Comparison of ENCODE assay signal across 11 cellular contexts in genomic region chr11:130831506-130832385, GRCh38.
DNase-seq lines count a peak whose midpoint lies in the region; ATAC-seq, FAIRE-seq and TF ChIP-seq lines count a peak whose summit lies in the region.
"Had no signal": no experiment of that assay in that cellular context is flagged by ENCODE, and none has a peak within 500 bp of the region (broad histone marks: within the 10 kb centered on the region; RNA-seq: fewer than 3 reads in every experiment).

No MANE protein-coding gene starts in this region.

- no peaks in the 10 kb centered on the region for H3F3A ChIP-seq in neural progenitor cell (ENCODE audit: low read depth)

- H3K27me3 Mint-ChIP-seq in brain (no peaks in the 10 kb centered on the region), neural progenitor cell (ENCODE audit: insufficient read depth, low read depth) (peaks cover 6% of the 10 kb centered on the region)

- no peaks in the 10 kb centered on the region for H3K27me3 ChIP-seq in neural progenitor cell

- DNase-seq in LHCN-M2 (ENCODE audit: low read depth): peak; percentile 82
- peak; percentile 45 for DNase-seq in neural progenitor cell (ENCODE audit: low spot score)
- no peak for DNase-seq in NOMO-1 treated with DMSO at 0.1 percent for 48 hours (lab: John Stamatoyannopoulos, UW; ENCODE audit: unreplicated experiment)
- DNase-seq in RCC 7860 (ENCODE audit: low spot score): no peak
- DNase-seq: COR-L47; stimulated activated CD4-positive, alpha-beta T cell treated with anti-CD3 and anti-CD28 coated beads, Interleukin-12 subunit alpha, Interleukin-12 subunit beta, amount 100 ng/mL, for 4 hours had no signal

- peaks cover 3 to 15% (median 7%) of the 10 kb centered on the region in 5 experiments for H3K9me3 Mint-ChIP-seq in brain
- peaks cover 3% of the 10 kb centered on the region for H3K9me3 Mint-ChIP-seq in neural progenitor cell

- no peaks in the 10 kb centered on the region for H4K20me1 ChIP-seq in neural progenitor cell (ENCODE audit: low read depth)

- H3K27ac Mint-ChIP-seq in brain (peak overlapping the region in 4 of 5 experiments; percentile 14 to 78 (median 51)), neural progenitor cell (peak overlapping the region; percentile 55)

- no peak for FAIRE-seq in RCC 7860 (lab: Jason Lieb, UNC)
- FAIRE-seq: endothelial cell of umbilical vein, GM12892 had no signal

- no peaks in the 10 kb centered on the region for H3K79me2 ChIP-seq in neural progenitor cell (ENCODE audit: low read depth)

- H2AFZ ChIP-seq in neural progenitor cell (replicated peaks): no peak overlapping the region

- peak overlapping the region in 3 of 5 experiments; percentile 15 to 18 (median 17) for H3K4me3 Mint-ChIP-seq in brain
- H3K4me3 Mint-ChIP-seq in neural progenitor cell: no peak overlapping the region

- ATAC-seq in GM18868 (IDR thresholded peaks at IDR 0.05; ENCODE audit: unreplicated experiment) (peak; percentile 66), GM19023 (IDR thresholded peaks at IDR 0.05; ENCODE audit: unreplicated experiment) (no peak)

- H3K9me3 ChIP-seq in neural progenitor cell (ENCODE audit: low read depth): no peaks in the 10 kb centered on the region

- H3K4me1 Mint-ChIP-seq in brain: peaks cover 4% of the 10 kb centered on the region
- peaks cover 29% of the 10 kb centered on the region for H3K4me1 Mint-ChIP-seq in neural progenitor cell

- no peak overlapping the region for H3K27ac ChIP-seq in neural progenitor cell

- no peaks in the 10 kb centered on the region for H3K36me3 Mint-ChIP-seq in brain
- no peaks in the 10 kb centered on the region for H3K36me3 Mint-ChIP-seq in neural progenitor cell

- no peak overlapping the region for H3K4me2 ChIP-seq in neural progenitor cell

- H3K4me3 ChIP-seq in neural progenitor cell: no peak overlapping the region

- no peaks in the 10 kb centered on the region for H3K36me3 ChIP-seq in neural progenitor cell

- TF ChIP-seq CTCF in brain (conservative IDR thresholded peaks at IDR 0.05) (no peak), neural progenitor cell (IDR thresholded peaks at IDR 0.05) (no peak)

- no peaks in the 10 kb centered on the region for H3K4me1 ChIP-seq in neural progenitor cell

- no peak overlapping the region for H3K9ac ChIP-seq in neural progenitor cell

Comparison
In these comparisons a context has a peak if more than half of its experiments do, and no peak if none do; other contexts are left out.
1. DNase-seq: peak in LHCN-M2 (single experiment) and neural progenitor cell (single experiment); none in NOMO-1 treated with DMSO at 0.1 percent for 48 hours (single experiment) and RCC 7860 (single experiment).